Comparison of ENCODE assay signal across 8 cellular contexts in genomic region chr2:95403824-95404223, GRCh38. TPM values are rescaled to one million over a fixed set of nuclear protein-coding genes. Genes with fewer than 3 reads are reported as not detected.
DNase-seq lines count a peak whose midpoint lies in the region; ATAC-seq, FAIRE-seq and TF ChIP-seq lines count a peak whose summit lies in the region.
"Not testable (repeated sequence)": the region's sequence is repeated elsewhere in the genome, so short reads cannot be mapped to it uniquely, and the experiment has no call there.

No MANE protein-coding gene starts in this region.

- H3K4me1 ChIP-seq in Karpas-422 (ENCODE audit: low read length): peaks cover 15% of the 10 kb centered on the region
- H3K4me1 ChIP-seq in keratinocyte (ENCODE audit: control insufficient read depth, extremely low read depth, insufficient read depth, low read length): peaks cover 15% of the 10 kb centered on the region
- peaks cover 13% of the 10 kb centered on the region for H3K4me1 ChIP-seq in neuron (ENCODE audit: insufficient read depth, low read length)

- not testable (repeated sequence) for H3K9me2 ChIP-seq in Karpas-422 (replicated peaks; ENCODE audit: insufficient read depth, low read length)

- H3K9ac ChIP-seq in Karpas-422 (ENCODE audit: low read length) (peak overlapping the region; percentile 92), keratinocyte (ENCODE audit: control insufficient read depth, extremely low read depth, insufficient read depth, low read length) (peak overlapping the region; percentile 94)

- not testable (repeated sequence) for H3K36me3 Mint-ChIP-seq in T-helper 17 cell (ENCODE audit: low read depth); activated naive CD4-positive, alpha-beta T cell treated with anti-CD3 and anti-CD28 coated beads, Interleukin-2, amount 50 U/mL, for 24 hours; type B pancreatic cell
- H3K36me3 Mint-ChIP-seq in effector memory CD8-positive, alpha-beta T cell (ENCODE audit: insufficient read depth): peaks cover 17% of the 10 kb centered on the region

- not testable (repeated sequence) for H3K36me3 ChIP-seq in Karpas-422 (ENCODE audit: insufficient read depth, low read length); keratinocyte (ENCODE audit: control insufficient read depth in 2 of 2, extremely low read depth in 1 of 2, insufficient read depth in 2 of 2, low read length in 2 of 2); neuron (ENCODE audit: insufficient read depth, low read length)

- peak overlapping the region; percentile 71 for H3K4me2 ChIP-seq in Karpas-422 (ENCODE audit: low read depth, low read length, poor library complexity, severe bottlenecking)
- peak overlapping the region; percentile 94 for H3K4me2 ChIP-seq in keratinocyte (ENCODE audit: control insufficient read depth, extremely low read depth, insufficient read depth, low read depth, low read length)

- not testable (repeated sequence) for H3K27me3 Mint-ChIP-seq in T-helper 17 cell; activated naive CD4-positive, alpha-beta T cell treated with anti-CD3 and anti-CD28 coated beads, Interleukin-2, amount 50 U/mL, for 24 hours; effector memory CD8-positive, alpha-beta T cell; type B pancreatic cell

- peaks cover 21% of the 10 kb centered on the region for H3K79me2 ChIP-seq in Karpas-422 (ENCODE audit: low read length)
- H3K79me2 ChIP-seq in keratinocyte (ENCODE audit: control insufficient read depth, insufficient read depth, low read length): peaks cover 17% of the 10 kb centered on the region

- not testable (repeated sequence) for ATAC-seq in T-helper 17 cell; effector memory CD8-positive, alpha-beta T cell (replicated peaks)

- H3K4me3 ChIP-seq in Karpas-422 (ENCODE audit: low read length): peak overlapping the region; percentile 95
- peak overlapping the region in 2 of 3 experiments; percentile 90 to 92 for H3K4me3 ChIP-seq in keratinocyte (ENCODE audit: control insufficient read depth in 2 of 3, extremely low read depth in 1 of 3, insufficient read depth in 2 of 3, low read depth in 1 of 3, low read length in 3 of 3)
- peak overlapping the region; percentile 93 for H3K4me3 ChIP-seq in neuron (ENCODE audit: low read length)

- TF ChIP-seq CTCF in keratinocyte (optimal IDR thresholded peaks at IDR 0.05 in 1 of 3, IDR thresholded peaks at IDR 0.05 in 1 of 3, conservative IDR thresholded peaks at IDR 0.05 in 1 of 3; ENCODE audit: extremely low read depth in 1 of 3, insufficient read depth in 2 of 3, low read length in 3 of 3); type B pancreatic cell (conservative IDR thresholded peaks at IDR 0.05): not testable (repeated sequence)

- DNase-seq in COLO829 (ENCODE audit: low spot score): peak; percentile 40
- DNase-seq in Karpas-422; T-helper 17 cell; effector memory CD8-positive, alpha-beta T cell; keratinocyte (ENCODE audit: low read depth, low spot score); type B pancreatic cell (ENCODE audit: extremely low spot score, unreplicated experiment): not testable (repeated sequence)

- not testable (repeated sequence) for H4K20me1 ChIP-seq in Karpas-422 (ENCODE audit: insufficient read depth, low read depth, low read length); keratinocyte (ENCODE audit: control insufficient read depth, extremely low read depth, insufficient read depth, low read length)

- peak overlapping the region; percentile 97 for H3K4me3 Mint-ChIP-seq in T-helper 17 cell
- peak overlapping the region; percentile 97 for H3K4me3 Mint-ChIP-seq in activated naive CD4-positive, alpha-beta T cell treated with anti-CD3 and anti-CD28 coated beads, Interleukin-2, amount 50 U/mL, for 24 hours
- peak overlapping the region; percentile 98 to 100 for H3K4me3 Mint-ChIP-seq in effector memory CD8-positive, alpha-beta T cell
- H3K4me3 Mint-ChIP-seq in type B pancreatic cell: peak overlapping the region; percentile 98

- H3K9me3 Mint-ChIP-seq in activated naive CD4-positive, alpha-beta T cell treated with anti-CD3 and anti-CD28 coated beads, Interleukin-2, amount 50 U/mL, for 24 hours; effector memory CD8-positive, alpha-beta T cell; type B pancreatic cell: not testable (repeated sequence)

- H3K9me1 ChIP-seq in keratinocyte (ENCODE audit: control insufficient read depth, extremely low read depth, insufficient read depth, low read length): not testable (repeated sequence)

- H2AFZ ChIP-seq in Karpas-422 (ENCODE audit: low read length); keratinocyte (ENCODE audit: control insufficient read depth, low read length); neuron (ENCODE audit: low read depth, low read length): not testable (repeated sequence)

- not testable (repeated sequence) for H3K9me3 ChIP-seq in Karpas-422 (ENCODE audit: low read length); T-helper 17 cell (ENCODE audit: control insufficient read depth, low read length, poor library complexity, severe bottlenecking); keratinocyte (ENCODE audit: control insufficient read depth, low read depth, low read length); neuron (ENCODE audit: low read length)

- H3K27ac Mint-ChIP-seq in T-helper 17 cell: peak overlapping the region; percentile 96
- H3K27ac Mint-ChIP-seq in activated naive CD4-positive, alpha-beta T cell treated with anti-CD3 and anti-CD28 coated beads, Interleukin-2, amount 50 U/mL, for 24 hours; type B pancreatic cell: not testable (repeated sequence)
- peak overlapping the region; percentile 94 to 99 for H3K27ac Mint-ChIP-seq in effector memory CD8-positive, alpha-beta T cell

- dilution Hi-C loops in keratinocyte (cut with MboI; ENCODE audit: extremely low pct_ligation_motif_present, low sequenced_read_pairs): not testable (repeated sequence)

- FAIRE-seq in keratinocyte (lab: Jason Lieb, UNC): not testable (repeated sequence)

- peaks cover 18% of the 10 kb centered on the region for H3K4me1 Mint-ChIP-seq in T-helper 17 cell
- peaks cover 23% of the 10 kb centered on the region for H3K4me1 Mint-ChIP-seq in activated naive CD4-positive, alpha-beta T cell treated with anti-CD3 and anti-CD28 coated beads, Interleukin-2, amount 50 U/mL, for 24 hours
- H3K4me1 Mint-ChIP-seq in effector memory CD8-positive, alpha-beta T cell (ENCODE audit: low read depth in 2 of 2): peaks cover 25 to 28% of the 10 kb centered on the region in 2 donors
- peaks cover 18% of the 10 kb centered on the region for H3K4me1 Mint-ChIP-seq in type B pancreatic cell (ENCODE audit: unreplicated experiment)

- H3K27ac ChIP-seq in Karpas-422 (ENCODE audit: low read length); keratinocyte (ENCODE audit: control insufficient read depth, insufficient read depth, low read length): not testable (repeated sequence)

- not testable (repeated sequence) for H3K27me3 ChIP-seq in Karpas-422 (ENCODE audit: low read length); keratinocyte (ENCODE audit: control insufficient read depth, extremely low read depth, insufficient read depth, low read length); neuron (ENCODE audit: insufficient read depth, low read length)

RNA-seq across cellular contexts. Expression of gene FAHD2A, which starts 1.3 kb away (rescaled TPM):
- total RNA-seq in Karpas-422 (2014; rRNA removed; shearing (Covaris generic); ENCODE audit: low replicate concordance): 22.5 and 34.2 TPM in 2 replicates
- total RNA-seq in T-helper 17 cell: 10 to 100 TPM; 19.1 to 19.8 TPM
- 25.0 to 28.2 TPM (median 27.2 TPM) in 3 replicates for polyA plus RNA-seq in keratinocyte
- 7.0 TPM for polyA plus RNA-seq in keratinocyte (2011; ENCODE audit: low read depth)
- 17.0 and 24.2 TPM in 2 replicates for polyA plus RNA-seq in keratinocyte (2011; cell fraction: cytosol; rRNA removed)
- 33.6 and 43.0 TPM in 2 replicates for polyA plus RNA-seq in keratinocyte (2011; cell fraction: nucleus; rRNA removed)
- 14.5 and 21.1 TPM in 2 replicates for polyA plus RNA-seq in keratinocyte (2012; ENCODE audit: low replicate concordance)
- polyA minus RNA-seq in keratinocyte: 17.5 to 26.9 TPM (median 21.2 TPM) in 3 replicates
- 27.2 TPM for polyA minus RNA-seq in keratinocyte (2011; cell fraction: cytosol; rRNA and poly(A)+ RNA removed)
- polyA minus RNA-seq in keratinocyte (2011; cell fraction: nucleus; rRNA and poly(A)+ RNA removed): 9.4 and 14.2 TPM in 2 replicates
- 23.4 and 39.2 TPM in 2 replicates for total RNA-seq in type B pancreatic cell (ENCODE audit: low replicate concordance)
